27 cellular contexts compared by ENCODE assay signal in genomic region chr11:15936011-15936410, GRCh38.
"Had no signal": no experiment of that assay in that cellular context is flagged by ENCODE, and none has a peak within 500 bp of the region (broad histone marks: within the 10 kb centered on the region; RNA-seq: fewer than 3 reads in every experiment).

No MANE protein-coding gene starts in this region.

- ATAC-seq: heart right ventricle; left cardiac atrium; left lung; lower lobe of right lung; natural killer cell; pancreas; right cardiac atrium; stimulated activated effector memory CD8-positive, alpha-beta T cell treated with anti-CD3 and anti-CD28 coated beads, Interleukin-12 subunit alpha, Interleukin-12 subunit beta, amount 100 ng/mL, for 72 hours; stimulated activated naive CD8-positive, alpha-beta T cell treated with anti-CD3 and anti-CD28 coated beads, Interleukin-15, amount 100 ng/mL, for 72 hours had no signal

- H3K27me3 ChIP-seq: heart right ventricle, hepatocyte, left lung, neural progenitor cell, pancreas, testis, thyroid gland, transverse colon, uterus had no signal

- H3K4me2 ChIP-seq: hepatocyte, neural progenitor cell had no signal

- H3K4me3 ChIP-seq: heart right ventricle, hepatocyte, left lung, lower lobe of right lung, neural progenitor cell, pancreas, prostate gland, sigmoid colon, spleen, testis, thyroid gland, transverse colon, uterus had no signal

- H3K4me1 ChIP-seq: left lung, lower lobe of right lung, neural progenitor cell, pancreas, prostate gland, spleen, testis, uterus had no signal

- H3K9me3 ChIP-seq: left lung, lower lobe of right lung, pancreas, prostate gland, testis, thyroid gland, transverse colon, uterus had no signal

- H3K27ac ChIP-seq: heart right ventricle, hepatocyte, left lung, lower lobe of right lung, neural progenitor cell, pancreas, prostate gland, sigmoid colon, spleen, testis, thyroid gland, uterus had no signal

- H3K9ac ChIP-seq: neural progenitor cell had no signal

- DNase-seq: heart right ventricle; kidney glomerular epithelial cell; left cardiac atrium; left lung; lower lobe of right lung; mammary epithelial cell; mesenchymal stem cell; naive B cell; natural killer cell; nephron progenitor cell; pancreas; retina; right cardiac atrium; sigmoid colon; small intestine; spleen; stimulated activated CD4-positive, alpha-beta T cell treated with anti-CD3 and anti-CD28 coated beads, Interleukin-4, amount 100 ng/mL, for 24 hours; stimulated activated naive CD4-positive, alpha-beta T cell treated with Interleukin-2 at 50 U/mL for 16 hours; stimulated activated naive CD8-positive, alpha-beta T cell treated with anti-CD3 and anti-CD28 coated beads, Interleukin-15, amount 100 ng/mL, for 72 hours; testis; thyroid gland; uterus had no signal

- H3K36me3 ChIP-seq: heart right ventricle, left lung, lower lobe of right lung, pancreas, prostate gland, sigmoid colon, spleen, thyroid gland, transverse colon, uterus had no signal

- H2AFZ ChIP-seq: hepatocyte, neural progenitor cell had no signal

- H3K79me2 ChIP-seq: hepatocyte had no signal
